Comparison of ENCODE assay signal across 8 cellular contexts in the genomic region with DNA sequence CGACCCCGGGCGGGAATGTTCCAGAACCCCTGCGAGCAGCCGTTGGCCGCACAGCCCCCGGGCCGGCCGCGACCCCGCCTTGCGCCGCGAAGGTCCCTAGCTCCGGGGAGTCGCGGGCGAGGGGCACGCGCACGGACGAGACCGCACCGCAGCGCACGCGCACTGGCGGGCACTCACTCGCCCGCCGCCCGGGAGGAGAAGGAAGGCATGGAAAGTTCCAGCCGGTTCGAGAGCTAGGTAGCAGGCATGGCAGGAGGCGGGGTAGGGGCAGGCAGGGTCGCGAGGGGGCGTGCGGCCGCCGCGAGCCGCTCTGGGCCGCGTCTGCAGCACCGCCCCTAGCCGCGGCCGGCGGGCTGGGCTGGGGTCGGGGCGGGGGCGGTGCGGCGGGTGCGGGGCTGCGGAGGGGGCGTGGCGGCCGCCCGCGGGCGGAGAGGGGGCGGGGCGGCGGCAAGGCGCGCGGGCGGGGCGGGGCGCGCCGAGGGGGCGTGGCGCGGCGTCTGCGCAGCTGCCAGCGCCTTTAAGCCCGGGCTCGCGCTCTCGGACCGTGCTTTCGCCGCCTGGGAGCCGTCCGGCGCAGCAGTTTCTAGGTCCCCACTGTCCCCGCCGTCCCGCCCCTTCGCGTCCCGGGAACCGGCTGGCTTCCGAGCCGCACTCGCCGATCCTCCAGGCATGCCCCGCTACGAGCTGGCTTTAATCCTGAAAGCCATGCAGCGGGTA. TPM values are rescaled to one million over a fixed set of nuclear protein-coding genes. Genes with fewer than 3 reads are reported as not detected.
DNase-seq lines count a peak whose midpoint lies in the region; ATAC-seq lines count a peak whose summit lies in the region.

A gene (plus strand): TSS at position 547 of the 717 bp plus-strand sequence. CDS start 123 bp downstream, at position 670.
A gene (plus strand): TSS at position 547 of the 717 bp plus-strand sequence. CDS start 21,621 bp downstream, outside the sequence.

- H3K36me3 Mint-ChIP-seq in activated CD4-positive, alpha-beta T cell treated with anti-CD3 and anti-CD28 coated beads, Interleukin-2, amount 10 ng/mL, durations not matched to agents 7 days and 5 days (ENCODE audit: low read depth) = peaks cover 36% of the 10 kb centered on the region

- POLR2A ChIA-PET in activated CD4-positive, alpha-beta T cell treated with anti-CD3 and anti-CD28 coated beads, Interleukin-2, amount 10 ng/mL, durations not matched to agents 7 days and 5 days (lab: Charles Lee) = interaction anchor here (0.5 to 0.6 kb wide), 2 partner anchors 58 to 123 kb away, joined by 3 to 4 read pairs; no protein-coding TSS in a partner anchor

- no peaks in the 10 kb centered on the region for H3K9me3 Mint-ChIP-seq in activated CD4-positive, alpha-beta T cell treated with anti-CD3 and anti-CD28 coated beads, Interleukin-2, amount 10 ng/mL, durations not matched to agents 7 days and 5 days

- CTCF ChIA-PET in activated CD4-positive, alpha-beta T cell treated with anti-CD3 and anti-CD28 coated beads, Interleukin-2, amount 10 ng/mL, durations not matched to agents 7 days and 5 days (lab: Charles Lee) = interaction anchor here (0.6 to 3.2 kb wide), 10 partner anchors 10 to 511 kb away, joined by 3 to 9 read pairs (median 4); no protein-coding TSS in a partner anchor

- peak within 1 kb of the TSS; percentile 84 for H3K4me3 Mint-ChIP-seq in activated CD4-positive, alpha-beta T cell treated with anti-CD3 and anti-CD28 coated beads, Interleukin-2, amount 10 ng/mL, durations not matched to agents 7 days and 5 days

- H3K4me1 Mint-ChIP-seq in activated CD4-positive, alpha-beta T cell treated with anti-CD3 and anti-CD28 coated beads, Interleukin-2, amount 10 ng/mL, durations not matched to agents 7 days and 5 days = peaks cover 48% of the 10 kb centered on the region

- peaks cover 5% of the 10 kb centered on the region for H3K27me3 Mint-ChIP-seq in activated CD4-positive, alpha-beta T cell treated with anti-CD3 and anti-CD28 coated beads, Interleukin-2, amount 10 ng/mL, durations not matched to agents 7 days and 5 days

- ATAC-seq in GM19043 (IDR thresholded peaks at IDR 0.05; ENCODE audit: low read depth, unreplicated experiment) (peak; percentile 62), HG03354 (IDR thresholded peaks at IDR 0.05; ENCODE audit: poor library complexity, severe bottlenecking, unreplicated experiment) (peak; percentile 81), left lobe of liver (peak; percentile 81)

- H3K27ac Mint-ChIP-seq in activated CD4-positive, alpha-beta T cell treated with anti-CD3 and anti-CD28 coated beads, Interleukin-2, amount 10 ng/mL, durations not matched to agents 7 days and 5 days = peak within 1 kb of the TSS; percentile 88

- DNase-seq in Ammon's horn (ENCODE audit: low spot score) = peak; percentile 85
- DNase-seq in NCI-H510A (lab: John Stamatoyannopoulos, UW) = peak; percentile 79
- peak; percentile 69 for DNase-seq in activated CD4-positive, alpha-beta T cell treated with anti-CD3 and anti-CD28 coated beads, Interleukin-2, amount 10 ng/mL, durations not matched to agents 7 days and 5 days
- peak; percentile 66 for DNase-seq in dedifferentiated amniotic fluid mesenchymal stem cell (ENCODE audit: extremely low spot score)
- DNase-seq in left lobe of liver (ENCODE audit: low spot score) = peak; percentile 91
- peak; percentile 78 to 80 for DNase-seq in stimulated activated CD4-positive, alpha-beta T cell treated with anti-CD3 and anti-CD28 coated beads, Interleukin-2, amount 100 ng/mL, for 24 hours

RNA-seq across cellular contexts. Expression of the first gene that starts in this region (rescaled TPM):
- total RNA-seq in activated CD4-positive, alpha-beta T cell treated with anti-CD3 and anti-CD28 coated beads, Interleukin-2, amount 10 ng/mL, durations not matched to agents 7 days and 5 days = 10 to 100 TPM; 77.8 to 88.2 TPM
- total RNA-seq in left lobe of liver = 26.2 TPM

RNA-seq across cellular contexts. Expression of the second gene that starts in this region (rescaled TPM):
- 10 to 100 TPM; 23.9 to 24.0 TPM for total RNA-seq in activated CD4-positive, alpha-beta T cell treated with anti-CD3 and anti-CD28 coated beads, Interleukin-2, amount 10 ng/mL, durations not matched to agents 7 days and 5 days
- total RNA-seq in left lobe of liver = 9.1 TPM

Comparison
In these comparisons a context has a peak if more than half of its experiments do, and no peak if none do; other contexts are left out.
1. Peak in every context shown above with its lines: DNase-seq and ATAC-seq.